In genomic region chr13:39942901-39943273, GRCh38 we compare ENCODE assay signal across 8 cellular contexts.
DNase-seq lines count a peak whose midpoint lies in the region; ATAC-seq lines count a peak whose summit lies in the region.

No MANE protein-coding gene starts in this region.

- peaks cover 3% of the 10 kb centered on the region for H3K4me1 Mint-ChIP-seq in activated CD4-positive, alpha-beta T cell treated with anti-CD3 and anti-CD28 coated beads, Interleukin-2, amount 10 ng/mL, durations not matched to agents 7 days and 5 days

- H3K27ac Mint-ChIP-seq in activated CD4-positive, alpha-beta T cell treated with anti-CD3 and anti-CD28 coated beads, Interleukin-2, amount 10 ng/mL, durations not matched to agents 7 days and 5 days: no peak overlapping the region

- POLR2A ChIA-PET in activated CD4-positive, alpha-beta T cell treated with anti-CD3 and anti-CD28 coated beads, Interleukin-2, amount 10 ng/mL, durations not matched to agents 7 days and 5 days (lab: Charles Lee): no interaction called here

- CTCF ChIA-PET in activated CD4-positive, alpha-beta T cell treated with anti-CD3 and anti-CD28 coated beads, Interleukin-2, amount 10 ng/mL, durations not matched to agents 7 days and 5 days (lab: Charles Lee): interaction anchor here (0.6 to 2.8 kb wide), 33 partner anchors 8 to 840 kb away, joined by 3 to 15 read pairs (median 4); no protein-coding TSS in a partner anchor

- no peaks in the 10 kb centered on the region for H3K36me3 Mint-ChIP-seq in activated CD4-positive, alpha-beta T cell treated with anti-CD3 and anti-CD28 coated beads, Interleukin-2, amount 10 ng/mL, durations not matched to agents 7 days and 5 days (ENCODE audit: low read depth)

- no peaks in the 10 kb centered on the region for H3K9me3 Mint-ChIP-seq in activated CD4-positive, alpha-beta T cell treated with anti-CD3 and anti-CD28 coated beads, Interleukin-2, amount 10 ng/mL, durations not matched to agents 7 days and 5 days

- peaks cover 3% of the 10 kb centered on the region for H3K27me3 Mint-ChIP-seq in activated CD4-positive, alpha-beta T cell treated with anti-CD3 and anti-CD28 coated beads, Interleukin-2, amount 10 ng/mL, durations not matched to agents 7 days and 5 days

- DNase-seq in AG20443 (ENCODE audit: low spot score): peak; percentile 88
- DNase-seq in NCI-H510A treated with DMSO at 0.1 percent for 48 hours (lab: John Stamatoyannopoulos, UW): peak; percentile 24
- DNase-seq in activated CD4-positive, alpha-beta T cell treated with anti-CD3 and anti-CD28 coated beads, Interleukin-2, amount 10 ng/mL, durations not matched to agents 7 days and 5 days: peak; percentile 76
- DNase-seq in dermis blood vessel endothelial cell: peak; percentile 88
- peak; percentile 80 to 89 for DNase-seq in lung microvascular endothelial cell (ENCODE audit: low read depth in 2 of 2)
- peak; percentile 46 for DNase-seq in stimulated activated CD8-positive, alpha-beta memory T cell treated with anti-CD3 and anti-CD28 coated beads, Interleukin-15, amount 100 ng/mL, for 4 hours (ENCODE audit: low read depth in 2 of 2)

- ATAC-seq in GM18907 (IDR thresholded peaks at IDR 0.05; ENCODE audit: unreplicated experiment): peak; percentile 98
- peak; percentile 88 for ATAC-seq in HG03097 (IDR thresholded peaks at IDR 0.05; ENCODE audit: low FRiP score, unreplicated experiment)

- H3K4me3 Mint-ChIP-seq in activated CD4-positive, alpha-beta T cell treated with anti-CD3 and anti-CD28 coated beads, Interleukin-2, amount 10 ng/mL, durations not matched to agents 7 days and 5 days: no peak overlapping the region

Comparison
In these comparisons a context has a peak if more than half of its experiments do, and no peak if none do; other contexts are left out.
1. Peak in every context shown above with its lines: DNase-seq and ATAC-seq.
2. DNase-seq: peak in every context shown above with its lines; median percentile 88 in AG20443; 88 in dermis blood vessel endothelial cell; 84 in lung microvascular endothelial cell; 76 in activated CD4-positive, alpha-beta T cell treated with anti-CD3 and anti-CD28 coated beads, Interleukin-2, amount 10 ng/mL, durations not matched to agents 7 days and 5 days; 46 in stimulated activated CD8-positive, alpha-beta memory T cell treated with anti-CD3 and anti-CD28 coated beads, Interleukin-15, amount 100 ng/mL, for 4 hours; 24 in NCI-H510A treated with DMSO at 0.1 percent for 48 hours.